ENCODE assay signal across 10 cellular contexts in the genomic region with DNA sequence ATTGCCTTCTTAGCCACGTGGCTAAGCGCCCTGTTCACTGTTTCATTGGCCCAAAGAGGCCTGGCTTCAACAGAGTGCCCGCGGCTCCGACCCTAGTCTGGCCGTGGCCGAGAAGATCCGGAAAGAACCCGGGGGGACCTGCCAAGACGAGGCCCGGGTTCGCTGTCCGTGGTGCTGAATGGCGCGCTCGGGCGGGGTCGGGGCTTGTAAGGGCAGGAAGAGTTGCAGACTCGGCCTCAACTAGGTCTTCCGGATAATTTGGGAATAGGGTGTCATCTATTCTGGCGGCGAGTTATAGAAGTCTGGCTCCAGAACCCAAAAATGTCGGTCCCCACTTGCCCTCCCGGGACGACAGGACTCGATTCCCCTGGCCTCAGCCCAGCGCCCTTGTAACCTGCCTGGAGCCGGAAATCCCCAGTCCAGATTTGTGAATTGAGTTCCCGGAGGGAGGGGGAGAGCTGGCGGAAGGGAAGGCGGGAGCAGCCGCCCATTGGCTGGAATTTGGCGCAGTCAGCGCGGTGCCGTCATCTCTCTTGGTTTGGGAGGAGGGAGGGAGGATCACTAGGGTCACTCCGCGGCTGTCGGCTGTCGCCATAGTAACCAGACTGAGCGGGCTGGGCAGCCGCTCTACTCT. TPM values are rescaled to one million over a fixed set of nuclear protein-coding genes. Genes with fewer than 3 reads are reported as not detected.
DNase-seq lines count a peak whose midpoint lies in the region; ATAC-seq and TF ChIP-seq lines count a peak whose summit lies in the region.
"Had no signal": no experiment of that assay in that cellular context is flagged by ENCODE, and none has a peak within 500 bp of the region (broad histone marks: within the 10 kb centered on the region; RNA-seq: fewer than 3 reads in every experiment).

No MANE protein-coding gene starts in this region.

- H3K4me3 Mint-ChIP-seq in nephron, result peak overlapping the region; percentile 78 to 82 (median 81)

- DNase-seq in H4 (ENCODE audit: low spot score) (peak; percentile 98), NCI-H2227 treated with DMSO at 0.1 percent for 48 hours (lab: John Stamatoyannopoulos, UW) (peak; percentile 97), fibroblast of peridontal ligament (ENCODE audit: extremely low read depth) (peak; percentile 40), aorta (peak; percentile 71 to 91)
- DNase-seq in activated CD8-positive, alpha-beta memory T cell treated with anti-CD3 and anti-CD28 coated beads, Interleukin-2, amount 50 U/mL, for 24 hours (ENCODE audit: extremely low read depth), result peak; percentile 13

- H3K4me1 ChIP-seq in aorta (ENCODE audit: control insufficient read depth in 1 of 2, insufficient read depth in 2 of 2, low read length in 2 of 2), result no peaks in the 10 kb centered on the region

- ATAC-seq in aorta (ENCODE audit: low FRiP score) (no peak), GM21717 (IDR thresholded peaks at IDR 0.05; ENCODE audit: unreplicated experiment) (no peak), HG02884 (IDR thresholded peaks at IDR 0.05; ENCODE audit: unreplicated experiment) (no peak)

- H3K27me3 ChIP-seq in aorta (ENCODE audit: control insufficient read depth in 1 of 2, insufficient read depth in 2 of 2, low read length in 1 of 2), result peaks cover 0 to 4% of the 10 kb centered on the region in 2 donors

- no peak overlapping the region for H3K4me3 ChIP-seq in aorta (ENCODE audit: low read length in 2 of 2)
- H3K4me3 ChIP-seq: thoracic aorta had no signal

- H3K9me3 ChIP-seq in aorta (ENCODE audit: control insufficient read depth, low read length), result no peaks in the 10 kb centered on the region
- H3K9me3 ChIP-seq: thoracic aorta had no signal

- WGBS in aorta, 2 donors, result 1% methylated on average over 40 to 42 of the region's 42 CpGs

- TF ChIP-seq CTCF in nephron (IDR thresholded peaks at IDR 0.05; ENCODE audit: unreplicated experiment in 3 of 3), result no peak

- no peaks in the 10 kb centered on the region for H3K36me3 Mint-ChIP-seq in nephron (ENCODE audit: low read depth)

- intact Hi-C loops in aorta (cut with DNase I), result no loop called here

- no peak overlapping the region for H3K27ac ChIP-seq in aorta (ENCODE audit: low read depth in 1 of 2, low read length in 2 of 2)
- H3K27ac ChIP-seq: thoracic aorta had no signal

- peak overlapping the region in 1 of 3 experiments; percentile 40 for H3K27ac Mint-ChIP-seq in nephron

- peaks cover 86% of the 10 kb centered on the region for H3K27me3 Mint-ChIP-seq in nephron (ENCODE audit: low read depth)

- no peaks in the 10 kb centered on the region for H3K9me3 Mint-ChIP-seq in nephron

- H3K4me1 Mint-ChIP-seq in nephron, result peaks cover 33% of the 10 kb centered on the region

- no peaks in the 10 kb centered on the region for H3K36me3 ChIP-seq in aorta (ENCODE audit: control insufficient read depth in 1 of 2, insufficient read depth in 2 of 2, low read length in 1 of 2)
- H3K36me3 ChIP-seq: thoracic aorta had no signal

RNA-seq across cellular contexts. Expression of gene CDK5R2, which starts 3.5 kb away (rescaled TPM):
- total RNA-seq in H4 (2014; rRNA removed; shearing (Covaris generic)), result 0.45 and 0.75 TPM in 2 replicates
- not detected for total RNA-seq in aorta
- polyA plus RNA-seq in aorta, result not detected
- total RNA-seq: T-helper 1 cell treated with Interleukin-12 subunit alpha and Interleukin-12 subunit beta and Interleukin-4 antibody, amounts not matched to agents 30 ng/mL and 1 ng/mL, for 36 hours; thoracic aorta had no signal

RNA-seq across cellular contexts. Expression of gene FEV, which starts 22.0 kb away (rescaled TPM):
- not detected in 2 replicates for total RNA-seq in H4 (2014; rRNA removed; shearing (Covaris generic))
- not detected for total RNA-seq in aorta
- 1 to 10 TPM in 1 of 2 donors, not detected in 1; 1.9 TPM for polyA plus RNA-seq in aorta
- total RNA-seq: T-helper 1 cell treated with Interleukin-12 subunit alpha and Interleukin-12 subunit beta and Interleukin-4 antibody, amounts not matched to agents 30 ng/mL and 1 ng/mL, for 36 hours; thoracic aorta had no signal

RNA-seq across cellular contexts. Expression of gene CRYBA2, which starts 30.2 kb away (rescaled TPM):
- not detected in 2 replicates for total RNA-seq in H4 (2014; rRNA removed; shearing (Covaris generic))
- total RNA-seq in aorta, result not detected
- not detected for polyA plus RNA-seq in aorta
- total RNA-seq: T-helper 1 cell treated with Interleukin-12 subunit alpha and Interleukin-12 subunit beta and Interleukin-4 antibody, amounts not matched to agents 30 ng/mL and 1 ng/mL, for 36 hours; thoracic aorta had no signal

Comparison
In these comparisons a context has a peak if more than half of its experiments do, and no peak if none do; other contexts are left out.
1. DNase-seq: peak in every context shown above with its lines; median percentile 98 in H4; 97 in NCI-H2227 treated with DMSO at 0.1 percent for 48 hours; 81 in aorta; 40 in fibroblast of peridontal ligament; 13 in activated CD8-positive, alpha-beta memory T cell treated with anti-CD3 and anti-CD28 coated beads, Interleukin-2, amount 50 U/mL, for 24 hours.